8 cellular contexts compared by ENCODE assay signal in the genomic region with DNA sequence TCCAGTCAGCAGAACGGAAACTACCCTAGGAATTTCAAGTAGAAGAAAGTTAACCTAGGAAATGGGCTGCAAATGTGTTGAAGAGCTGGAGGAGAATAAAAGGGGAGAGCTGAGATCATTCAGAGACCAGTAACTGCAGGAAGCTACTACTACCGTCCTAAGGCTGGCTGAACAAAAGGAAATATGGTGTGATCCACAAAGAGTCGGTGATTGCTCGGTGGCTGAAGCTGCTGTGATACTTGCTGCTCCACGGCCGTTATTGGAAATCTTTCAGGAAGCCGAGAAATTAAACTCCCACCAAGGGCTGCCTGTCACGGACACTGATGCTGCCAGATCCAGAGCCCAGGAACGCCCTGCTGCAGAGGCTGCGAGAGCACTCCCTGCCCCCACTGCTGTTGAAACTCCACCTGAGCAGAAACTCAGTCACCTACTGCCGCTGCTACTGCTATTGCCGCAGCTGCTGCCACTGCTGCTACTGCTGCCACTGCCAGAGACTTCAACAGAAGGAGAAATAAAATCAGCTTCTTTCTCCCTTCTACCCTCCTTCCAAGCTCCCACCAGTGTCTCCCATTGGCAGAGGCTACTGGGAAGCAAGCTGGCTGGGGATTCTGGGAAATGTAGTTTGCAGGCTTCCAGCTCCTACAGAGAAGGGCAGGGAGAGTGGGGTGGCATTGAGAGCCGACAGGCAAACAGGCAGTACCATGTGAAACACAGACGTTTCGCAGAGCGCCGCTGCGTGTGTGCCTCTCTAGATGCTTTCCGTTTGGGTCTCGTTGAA.
A peak's percentile ranks its signal among the peaks of the same experiment; 100 is the strongest.
DNase-seq lines count a peak whose midpoint lies in the region; ATAC-seq and TF ChIP-seq lines count a peak whose summit lies in the region.

No MANE protein-coding gene starts in this region.

- peak overlapping the region; percentile 90 for H3K18ac ChIP-seq in neuronal stem cell (ENCODE audit: low read length)

- no peak overlapping the region for H2BK120ac ChIP-seq in neuronal stem cell (ENCODE audit: low read depth, low read length)

- H3K9me3 ChIP-seq in neuronal stem cell (replicated peaks in 1 of 2; ENCODE audit: control insufficient read depth in 2 of 2, insufficient read depth in 1 of 2, low read depth in 1 of 2, low read length in 2 of 2) (peaks cover 0 to 5% of the 10 kb centered on the region in 2 donors), uterus (no peaks in the 10 kb centered on the region)

- ATAC-seq in GM21619 (IDR thresholded peaks at IDR 0.05; ENCODE audit: unreplicated experiment) = peak; percentile 33

- no peak overlapping the region for H3K4ac ChIP-seq in neuronal stem cell (ENCODE audit: low read length)

- peak overlapping the region; percentile 66 for H3K4me2 ChIP-seq in neuronal stem cell (ENCODE audit: insufficient read depth, low read length, poor library complexity, severe bottlenecking)

- peak; percentile 65 for DNase-seq in DMS114 treated with DMSO at 0.1 percent for 48 hours (lab: John Stamatoyannopoulos, UW; ENCODE audit: unreplicated experiment)
- DNase-seq in LHCN-M2 (ENCODE audit: low read depth) = peak; percentile 75
- DNase-seq in SHP77 treated with DMSO at 0.1 percent for 48 hours (lab: John Stamatoyannopoulos, UW) = peak; percentile 64
- peak; percentile 39 for DNase-seq in activated naive CD8-positive, alpha-beta T cell treated with anti-CD3 and anti-CD28 coated beads for 36 hours
- DNase-seq in glutamatergic neuron = peak; percentile 65
- DNase-seq in neuronal stem cell (ENCODE audit: low spot score) = peak; percentile 69
- DNase-seq in uterus = peak; percentile 57 to 77

- no peaks in the 10 kb centered on the region for H3K27me3 ChIP-seq in neuronal stem cell (ENCODE audit: control insufficient read depth in 3 of 3, insufficient read depth in 3 of 3, low read depth in 1 of 3, low read length in 3 of 3)
- no peaks in the 10 kb centered on the region for H3K27me3 ChIP-seq in uterus

- H3K23ac ChIP-seq in neuronal stem cell (ENCODE audit: low read depth, low read length, poor library complexity) = no peak overlapping the region

- TF ChIP-seq CTCF in glutamatergic neuron (IDR thresholded peaks at IDR 0.05; ENCODE audit: partially characterized antibody, unreplicated experiment) = no peak
- no peak for TF ChIP-seq CTCF in uterus (IDR thresholded peaks at IDR 0.05)

- H2AFZ ChIP-seq in neuronal stem cell (ENCODE audit: low read length) = peak overlapping the region; percentile 90

- H3K9ac ChIP-seq in neuronal stem cell (ENCODE audit: low read depth, low read length, poor library complexity) = no peak overlapping the region

- peak in 1 of 2 donors; percentile 25 for TF ChIP-seq POLR2A in uterus (IDR thresholded peaks at IDR 0.05)

- no peak overlapping the region for H2BK12ac ChIP-seq in neuronal stem cell (ENCODE audit: low read length)

- no peaks in the 10 kb centered on the region for H3K79me1 ChIP-seq in neuronal stem cell (ENCODE audit: low read depth, low read length)

- H3K14ac ChIP-seq in neuronal stem cell (ENCODE audit: low read length) = no peak overlapping the region

- no CpG with 5 or more reads among the region's 20 CpGs for WGBS in neuronal stem cell (ENCODE audit: extremely low coverage in 2 of 2, insufficient read length in 2 of 2, insufficient replicate concordance in 1 of 2), 2 donors

- H4K91ac ChIP-seq in neuronal stem cell (ENCODE audit: low read depth, low read length, poor library complexity) = no peak overlapping the region

- no peaks in the 10 kb centered on the region for H3K9me3 Mint-ChIP-seq in activated naive CD8-positive, alpha-beta T cell treated with anti-CD3 and anti-CD28 coated beads for 36 hours
- H3K9me3 Mint-ChIP-seq in glutamatergic neuron (ENCODE audit: unreplicated experiment) = peaks cover 6% of the 10 kb centered on the region

- H3K27ac ChIP-seq in neuronal stem cell (replicated peaks; ENCODE audit: low read length) (peak overlapping the region; percentile 54), uterus (peak overlapping the region; percentile 63 to 80)

- peak overlapping the region; percentile 47 for H3K27ac Mint-ChIP-seq in activated naive CD8-positive, alpha-beta T cell treated with anti-CD3 and anti-CD28 coated beads for 36 hours
- peak overlapping the region; percentile 94 for H3K27ac Mint-ChIP-seq in glutamatergic neuron (ENCODE audit: unreplicated experiment)

- H3K36me3 ChIP-seq in neuronal stem cell (replicated peaks in 1 of 2; ENCODE audit: control insufficient read depth in 2 of 2, insufficient read depth in 2 of 2, low read length in 2 of 2) (no peaks in the 10 kb centered on the region), uterus (no peaks in the 10 kb centered on the region)

- no peak overlapping the region for H2AK5ac ChIP-seq in neuronal stem cell (ENCODE audit: low read depth, low read length)

- no peak overlapping the region for H4K8ac ChIP-seq in neuronal stem cell (ENCODE audit: low read depth, low read length)

- H3K36me3 Mint-ChIP-seq in activated naive CD8-positive, alpha-beta T cell treated with anti-CD3 and anti-CD28 coated beads for 36 hours = no peaks in the 10 kb centered on the region
- H3K36me3 Mint-ChIP-seq in glutamatergic neuron (ENCODE audit: unreplicated experiment) = no peaks in the 10 kb centered on the region

- no peak overlapping the region for H2BK15ac ChIP-seq in neuronal stem cell (ENCODE audit: low read length)

- intact Hi-C loops in uterus (cut with DNase I; ENCODE audit: low total_unique reads) = no loop called here

- H3K4me1 Mint-ChIP-seq in activated naive CD8-positive, alpha-beta T cell treated with anti-CD3 and anti-CD28 coated beads for 36 hours = peaks cover 31% of the 10 kb centered on the region
- H3K4me1 Mint-ChIP-seq in glutamatergic neuron (ENCODE audit: low read depth, unreplicated experiment) = peaks cover 34% of the 10 kb centered on the region

- no peaks in the 10 kb centered on the region for H3K27me3 Mint-ChIP-seq in activated naive CD8-positive, alpha-beta T cell treated with anti-CD3 and anti-CD28 coated beads for 36 hours
- peaks cover 1% of the 10 kb centered on the region for H3K27me3 Mint-ChIP-seq in glutamatergic neuron (ENCODE audit: unreplicated experiment)

- H3K4me3 ChIP-seq in neuronal stem cell (ENCODE audit: low read length in 2 of 2) (peak overlapping the region; percentile 62 to 85), uterus (peak overlapping the region; percentile 40 to 55)

- no peak overlapping the region for H2BK5ac ChIP-seq in neuronal stem cell (ENCODE audit: low read length)

- H3K4me3 Mint-ChIP-seq in activated naive CD8-positive, alpha-beta T cell treated with anti-CD3 and anti-CD28 coated beads for 36 hours = peak overlapping the region; percentile 80
- H3K4me3 Mint-ChIP-seq in glutamatergic neuron (ENCODE audit: unreplicated experiment) = peak overlapping the region; percentile 92

- H3K4me1 ChIP-seq in neuronal stem cell (ENCODE audit: control insufficient read depth in 2 of 2, insufficient read depth in 1 of 2, low read depth in 1 of 2, low read length in 2 of 2) (peaks cover 14 to 32% of the 10 kb centered on the region in 2 donors), uterus (no peaks in the 10 kb centered on the region)

Comparison
In these comparisons a context has a peak if more than half of its experiments do, and no peak if none do; other contexts are left out.
1. Peak in every context shown above with its lines: DNase-seq, ATAC-seq, H3K4me3 ChIP-seq and H3K27ac ChIP-seq.